Comparison of ENCODE assay signal across 34 cellular contexts in genomic region chr14:22176930-22177329, GRCh38.
DNase-seq lines count a peak whose midpoint lies in the region; ATAC-seq and TF ChIP-seq lines count a peak whose summit lies in the region.
"Had no signal": no experiment of that assay in that cellular context is flagged by ENCODE, and none has a peak within 500 bp of the region (broad histone marks: within the 10 kb centered on the region; RNA-seq: fewer than 3 reads in every experiment).

No MANE protein-coding gene starts in this region.

- POLR2A ChIA-PET in activated CD4-positive, alpha-beta T cell treated with anti-CD3 and anti-CD28 coated beads for 36 hours (lab: Charles Lee): interaction anchor here (1.0 kb wide), 1 partner anchor 379 kb away, joined by 3 read pairs; no protein-coding TSS in a partner anchor

- intact Hi-C loops in activated CD4-positive, alpha-beta T cell treated with anti-CD3 and anti-CD28 coated beads for 36 hours (cut with DNase I, micrococcal nuclease): no loop called here
- intact Hi-C loops in vagina (cut with DNase I): no loop called here

- H3K4me3 Mint-ChIP-seq in activated CD4-positive, alpha-beta T cell treated with anti-CD3 and anti-CD28 coated beads for 36 hours: peak overlapping the region; percentile 23
- no peak overlapping the region for H3K4me3 Mint-ChIP-seq in stimulated activated naive CD8-positive, alpha-beta T cell treated with anti-CD3 and anti-CD28 coated beads, Interleukin-15, Interleukin-2, amounts not matched to agents 100 ng/mL and 50 ng/mL, for 24 hours
- H3K4me3 Mint-ChIP-seq: activated naive CD4-positive, alpha-beta T cell treated with anti-CD3 and anti-CD28 coated beads, Interleukin-2, amount 50 U/mL, for 24 hours; CD14-positive monocyte; dendritic cell treated with granulocyte-macrophage colony-stimulating factor and Interleukin-4, amounts not matched to agents 40 ng/mL and 50 ng/mL, for 4 days; endodermal cell; naive B cell; stimulated activated naive B cell treated with anti-CD40 and anti-IgM and Interleukin-4, amounts not matched to agents 10 μg/mL and 1 μg/mL and 100 μg/mL, for 72 hours had no signal

- H3K27ac ChIP-seq in vagina: peak overlapping the region; percentile 71
- H3K27ac ChIP-seq: gastroesophageal sphincter, left lung, prostate gland, sigmoid colon, thyroid gland had no signal

- H3K36me3 Mint-ChIP-seq in activated CD4-positive, alpha-beta T cell treated with anti-CD3 and anti-CD28 coated beads for 36 hours (ENCODE audit: low read depth): peaks cover 1% of the 10 kb centered on the region
- H3K36me3 Mint-ChIP-seq in stimulated activated naive CD8-positive, alpha-beta T cell treated with anti-CD3 and anti-CD28 coated beads, Interleukin-15, Interleukin-2, amounts not matched to agents 100 ng/mL and 50 ng/mL, for 24 hours (ENCODE audit: low read depth): no peaks in the 10 kb centered on the region
- H3K36me3 Mint-ChIP-seq: activated naive CD4-positive, alpha-beta T cell treated with anti-CD3 and anti-CD28 coated beads, Interleukin-2, amount 50 U/mL, for 24 hours; CD14-positive monocyte; naive B cell; stimulated activated naive B cell treated with anti-CD40 and anti-IgM and Interleukin-4, amounts not matched to agents 10 μg/mL and 1 μg/mL and 100 μg/mL, for 72 hours had no signal

- no peak for TF ChIP-seq POLR2A in vagina (IDR thresholded peaks at IDR 0.05)

- CTCF ChIA-PET in activated CD4-positive, alpha-beta T cell treated with anti-CD3 and anti-CD28 coated beads for 36 hours (lab: Charles Lee): interaction anchor here (0.7 to 1.8 kb wide), 5 partner anchors 9 to 67 kb away, joined by 3 to 8 read pairs (median 4); no protein-coding TSS in a partner anchor

- no peaks in the 10 kb centered on the region for H3K27me3 Mint-ChIP-seq in activated CD4-positive, alpha-beta T cell treated with anti-CD3 and anti-CD28 coated beads for 36 hours
- H3K27me3 Mint-ChIP-seq in stimulated activated naive CD8-positive, alpha-beta T cell treated with anti-CD3 and anti-CD28 coated beads, Interleukin-15, Interleukin-2, amounts not matched to agents 100 ng/mL and 50 ng/mL, for 24 hours: no peaks in the 10 kb centered on the region
- H3K27me3 Mint-ChIP-seq: activated naive CD4-positive, alpha-beta T cell treated with anti-CD3 and anti-CD28 coated beads, Interleukin-2, amount 50 U/mL, for 24 hours; central memory CD8-positive, alpha-beta T cell had no signal

- DNase-seq in activated CD4-positive, alpha-beta T cell treated with anti-CD3 and anti-CD28 coated beads for 36 hours: no peak
- DNase-seq in activated CD4-positive, alpha-beta T cell treated with anti-CD3 and anti-CD28 coated beads for 4 hours: no peak
- no peak for DNase-seq in stimulated activated naive CD8-positive, alpha-beta T cell treated with anti-CD3 and anti-CD28 coated beads, Interleukin-15, Interleukin-2, amounts not matched to agents 100 U/mL and 50 U/mL, for 24 hours
- peak; percentile 41 for DNase-seq in epithelial cell of esophagus (ENCODE audit: low read depth)
- no peak for DNase-seq in vagina (ENCODE audit: extremely low spot score in 2 of 2)
- no peak for DNase-seq in UCSD-AML1 (lab: John Stamatoyannopoulos, UW; ENCODE audit: unreplicated experiment)
- DNase-seq: 8988T; activated CD4-positive, alpha-beta T cell treated with anti-CD3 and anti-CD28 coated beads, Interleukin-2, amount 50 U/mL, for 1 hour; Calu3; DMS79 treated with DMSO at 0.1 percent for 48 hours; endodermal cell; hypothalamus; KG1; left lung; naive B cell; NCI-H146; NCI-H2107; NCI-H446; nucleus accumbens; OCI-M1; sigmoid colon; stimulated activated CD4-positive, alpha-beta T cell treated with anti-CD3 and anti-CD28 coated beads, Interleukin-4, amount 100 ng/mL, for 4 hours; stimulated activated naive B cell treated with anti-CD40 and anti-IgM and Interleukin-4, amounts not matched to agents 10 μg/mL and 1 μg/mL and 100 μg/mL, for 72 hours; T-helper 2 cell; thyroid gland had no signal

- peaks cover 17% of the 10 kb centered on the region for H3K4me1 Mint-ChIP-seq in activated CD4-positive, alpha-beta T cell treated with anti-CD3 and anti-CD28 coated beads for 36 hours
- H3K4me1 Mint-ChIP-seq in stimulated activated naive CD8-positive, alpha-beta T cell treated with anti-CD3 and anti-CD28 coated beads, Interleukin-15, Interleukin-2, amounts not matched to agents 100 ng/mL and 50 ng/mL, for 24 hours (ENCODE audit: low read depth): peaks cover 11% of the 10 kb centered on the region

- TF ChIP-seq CTCF in epithelial cell of esophagus (IDR thresholded peaks at IDR 0.05; ENCODE audit: insufficient read depth, low read depth, low read length, missing control alignments): no peak
- TF ChIP-seq CTCF in vagina (IDR thresholded peaks at IDR 0.05): no peak

- H3K9me3 Mint-ChIP-seq in activated CD4-positive, alpha-beta T cell treated with anti-CD3 and anti-CD28 coated beads for 36 hours (ENCODE audit: low read depth): no peaks in the 10 kb centered on the region
- H3K9me3 Mint-ChIP-seq in stimulated activated naive CD8-positive, alpha-beta T cell treated with anti-CD3 and anti-CD28 coated beads, Interleukin-15, Interleukin-2, amounts not matched to agents 100 ng/mL and 50 ng/mL, for 24 hours: no peaks in the 10 kb centered on the region
- H3K9me3 Mint-ChIP-seq: activated naive CD4-positive, alpha-beta T cell treated with anti-CD3 and anti-CD28 coated beads, Interleukin-2, amount 50 U/mL, for 24 hours; CD14-positive monocyte; central memory CD8-positive, alpha-beta T cell; dendritic cell treated with granulocyte-macrophage colony-stimulating factor and Interleukin-4, amounts not matched to agents 40 ng/mL and 50 ng/mL, for 4 days; naive B cell; stimulated activated naive B cell treated with anti-CD40 and anti-IgM and Interleukin-4, amounts not matched to agents 10 μg/mL and 1 μg/mL and 100 μg/mL, for 72 hours had no signal

- peak overlapping the region; percentile 58 for H3K27ac Mint-ChIP-seq in activated CD4-positive, alpha-beta T cell treated with anti-CD3 and anti-CD28 coated beads for 36 hours
- H3K27ac Mint-ChIP-seq in stimulated activated naive CD8-positive, alpha-beta T cell treated with anti-CD3 and anti-CD28 coated beads, Interleukin-15, Interleukin-2, amounts not matched to agents 100 ng/mL and 50 ng/mL, for 24 hours: peak overlapping the region; percentile 49
- H3K27ac Mint-ChIP-seq: CD14-positive monocyte; dendritic cell treated with granulocyte-macrophage colony-stimulating factor and Interleukin-4, amounts not matched to agents 40 ng/mL and 50 ng/mL, for 4 days; endodermal cell; naive B cell; stimulated activated naive B cell treated with anti-CD40 and anti-IgM and Interleukin-4, amounts not matched to agents 10 μg/mL and 1 μg/mL and 100 μg/mL, for 72 hours had no signal

- H3K4me3 ChIP-seq in epithelial cell of esophagus (ENCODE audit: low read length) (no peak overlapping the region), vagina (no peak overlapping the region)
- H3K4me3 ChIP-seq: gastroesophageal sphincter, left lung, prostate gland, sigmoid colon, thyroid gland had no signal

- H3K27me3 ChIP-seq in vagina: no peaks in the 10 kb centered on the region
- H3K27me3 ChIP-seq: gastroesophageal sphincter, sigmoid colon, thyroid gland had no signal

- peak; percentile 84 for ATAC-seq in activated CD4-positive, alpha-beta T cell treated with anti-CD3 and anti-CD28 coated beads for 36 hours
- ATAC-seq in stimulated activated naive CD8-positive, alpha-beta T cell treated with anti-CD3 and anti-CD28 coated beads, Interleukin-15, Interleukin-2, amounts not matched to agents 100 U/mL and 50 U/mL, for 24 hours: no peak
- ATAC-seq in HG02763 (IDR thresholded peaks at IDR 0.05; ENCODE audit: unreplicated experiment): no peak
- ATAC-seq: gastroesophageal sphincter; left lung; SK-N-SH treated with all-trans-retinoic acid at 6 μM for 48 hours; stimulated activated naive B cell treated with anti-CD40 and anti-IgM and Interleukin-4, amounts not matched to agents 10 μg/mL and 1 μg/mL and 100 μg/mL, for 72 hours had no signal

- peaks cover 37% of the 10 kb centered on the region for H3K4me1 ChIP-seq in vagina
- H3K4me1 ChIP-seq: gastroesophageal sphincter, left lung, prostate gland, sigmoid colon, thyroid gland had no signal

- no peaks in the 10 kb centered on the region for H3K9me3 ChIP-seq in vagina
- H3K9me3 ChIP-seq: gastroesophageal sphincter, left lung, prostate gland, sigmoid colon, thyroid gland had no signal

- no peaks in the 10 kb centered on the region for H3K36me3 ChIP-seq in vagina
- H3K36me3 ChIP-seq: gastroesophageal sphincter, left lung, prostate gland, sigmoid colon, thyroid gland had no signal
